In the genomic region with DNA sequence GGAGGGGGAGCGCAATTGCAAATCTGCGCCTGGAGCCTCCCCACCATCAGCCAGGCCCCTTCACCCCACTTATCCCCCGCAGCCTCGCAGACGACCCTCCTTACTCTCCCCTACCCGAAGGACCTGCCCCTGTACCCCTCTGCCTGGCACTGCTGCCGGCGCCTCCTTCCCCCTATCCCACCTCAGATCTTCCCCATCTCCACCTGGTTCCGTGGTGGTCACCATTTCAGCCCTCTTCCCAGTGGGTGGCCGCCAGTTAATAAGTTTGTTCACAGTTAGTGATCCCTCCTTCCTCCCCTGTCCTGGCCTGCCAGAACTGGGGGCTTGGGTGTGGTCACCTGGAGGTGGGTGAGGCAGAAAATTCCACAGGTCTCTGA, we compare ENCODE assay signal across 8 cellular contexts. TPM values are rescaled to one million over a fixed set of nuclear protein-coding genes. Genes with fewer than 3 reads are reported as not detected.
DNase-seq lines count a peak whose midpoint lies in the region; ATAC-seq, FAIRE-seq and TF ChIP-seq lines count a peak whose summit lies in the region.

No MANE protein-coding gene starts in this region.

- WGBS in mammary epithelial cell (ENCODE audit: low coverage, missing lambda C conversion rate) = 0% methylated on average over 3 of the region's 10 CpGs
- 54% methylated on average over 4 of the region's 10 CpGs for WGBS in smooth muscle cell (ENCODE audit: low lambda C conversion rate)

- no peaks in the 10 kb centered on the region for H3K36me3 ChIP-seq in mammary epithelial cell (ENCODE audit: insufficient read depth, low read length)
- peaks cover 5 to 8% of the 10 kb centered on the region in 2 donors for H3K36me3 ChIP-seq in kidney (ENCODE audit: control insufficient read depth in 1 of 2, insufficient read depth in 2 of 2, low read length in 2 of 2)
- no peaks in the 10 kb centered on the region for H3K36me3 ChIP-seq in smooth muscle cell (ENCODE audit: low read depth)

- H3K79me2 ChIP-seq in mammary epithelial cell (ENCODE audit: insufficient read depth, low read length) (peaks cover 16% of the 10 kb centered on the region), smooth muscle cell (ENCODE audit: low read depth) (peaks cover 10% of the 10 kb centered on the region)

- in situ Hi-C loops in mammary epithelial cell (cut with MboI; ENCODE audit: low sequenced_read_pairs in 2 of 2) = no loop called here

- no peaks in the 10 kb centered on the region for H3K9me3 ChIP-seq in mammary epithelial cell (replicated peaks; ENCODE audit: insufficient read depth, low read length)
- H3K9me3 ChIP-seq in kidney (ENCODE audit: control insufficient read depth in 1 of 2, low read length in 2 of 2) = no peaks in the 10 kb centered on the region
- no peaks in the 10 kb centered on the region for H3K9me3 ChIP-seq in smooth muscle cell (replicated peaks; ENCODE audit: low read depth)

- H3K4me2 ChIP-seq in mammary epithelial cell (ENCODE audit: insufficient read depth, low read depth, low read length) = peak overlapping the region; percentile 91
- H3K4me2 ChIP-seq in smooth muscle cell = peak overlapping the region; percentile 88

- H4K20me1 ChIP-seq in mammary epithelial cell (ENCODE audit: insufficient read depth, low read length) (no peaks in the 10 kb centered on the region), smooth muscle cell (ENCODE audit: low read depth) (peaks cover 42% of the 10 kb centered on the region)

- CTCF ChIA-PET in mammary epithelial cell (lab: Charles Lee; ENCODE audit: low non-redundant PET) = no interaction called here

- TF ChIP-seq CTCF in HFF-Myc (IDR thresholded peaks at IDR 0.05; ENCODE audit: low read depth, low read length, missing control alignments) (no peak), mammary epithelial cell (conservative IDR thresholded peaks at IDR 0.05 in 1 of 2, IDR thresholded peaks at IDR 0.05 in 1 of 2; ENCODE audit: extremely low read depth in 1 of 2, insufficient read depth in 1 of 2, low read depth in 1 of 2, low read length in 2 of 2) (no peak), kidney (IDR thresholded peaks at IDR 0.05; ENCODE audit: borderline replicate concordance, extremely low read depth, insufficient read depth) (no peak), smooth muscle cell (IDR thresholded peaks at IDR 0.05; ENCODE audit: borderline replicate concordance, insufficient read depth, poor library complexity, severe bottlenecking) (no peak)

- intact Hi-C loops in mammary epithelial cell (cut with micrococcal nuclease) (loop anchor here (2.0 to 5.0 kb wide), 2 partner anchors 23 to 38 kb away; a partner anchor contains a TSS), kidney (cut with DNase I) (no loop called here)

- H3K4me3 ChIP-seq in HFF-Myc (replicated peaks; ENCODE audit: low read depth, low read length) = peak overlapping the region; percentile 37
- H3K4me3 ChIP-seq in mammary epithelial cell (replicated peaks in 1 of 3; ENCODE audit: insufficient read depth in 1 of 3, low read depth in 2 of 3, low read length in 3 of 3) = peak overlapping the region; percentile 74 to 88 (median 77)
- peak overlapping the region; percentile 54 to 72 for H3K4me3 ChIP-seq in kidney (ENCODE audit: low read length in 2 of 2)
- peak overlapping the region; percentile 50 for H3K4me3 ChIP-seq in smooth muscle cell

- H3K9ac ChIP-seq in mammary epithelial cell (ENCODE audit: insufficient read depth, low read length) (peak overlapping the region; percentile 76), kidney (ENCODE audit: low read length in 2 of 2) (peak overlapping the region; percentile 84 to 85), smooth muscle cell (ENCODE audit: low read depth) (peak overlapping the region; percentile 54)

- no peaks in the 10 kb centered on the region for H3F3A ChIP-seq in smooth muscle cell (ENCODE audit: low read depth)

- TSS peak; percentile 36 for BruUV-seq in mammary epithelial cell (replicated peaks; lab: Mats Ljungman, UMichigan)

- H3K4me1 ChIP-seq in mammary epithelial cell (ENCODE audit: insufficient read depth, low read length) (peaks cover 18% of the 10 kb centered on the region), kidney (ENCODE audit: control insufficient read depth in 1 of 2, insufficient read depth in 1 of 2, low read depth in 1 of 2, low read length in 2 of 2) (peaks cover 0 to 8% of the 10 kb centered on the region in 2 donors), smooth muscle cell (ENCODE audit: low read depth) (peaks cover 8% of the 10 kb centered on the region)

- H2AFZ ChIP-seq in mammary epithelial cell (ENCODE audit: low read depth, low read length) = peak overlapping the region; percentile 94
- H2AFZ ChIP-seq in smooth muscle cell (ENCODE audit: low read depth) = no peak overlapping the region

- peak overlapping the region; percentile 40 for H3K27ac ChIP-seq in mammary epithelial cell (ENCODE audit: insufficient read depth, low read depth, low read length)
- H3K27ac ChIP-seq in kidney (ENCODE audit: low read depth in 2 of 2, low read length in 2 of 2) = peak overlapping the region; percentile 83 to 90
- H3K27ac ChIP-seq in smooth muscle cell (ENCODE audit: low read depth) = no peak overlapping the region

- ATAC-seq in GM18868 (IDR thresholded peaks at IDR 0.05; ENCODE audit: unreplicated experiment) = no peak

- no peak for DNase-seq in HFF-Myc (ENCODE audit: extremely low read depth, low read depth)
- no peak for DNase-seq in mammary epithelial cell
- DNase-seq in kidney = no peak
- DNase-seq in smooth muscle cell (lab: John Stamatoyannopoulos, UW; ENCODE audit: unreplicated experiment) = no peak
- DNase-seq in activated CD4-positive, alpha-beta T cell treated with anti-CD3 and anti-CD28 coated beads for 48 hours = no peak
- DNase-seq in central memory CD4-positive, alpha-beta T cell = no peak
- DNase-seq in SIG-M5 treated with dmso at 0.1 percent for 504 hours (lab: John Stamatoyannopoulos, UW; ENCODE audit: unreplicated experiment) = no peak

- no peaks in the 10 kb centered on the region for H3K27me3 ChIP-seq in mammary epithelial cell (ENCODE audit: insufficient read depth, low read length)
- no peaks in the 10 kb centered on the region for H3K27me3 ChIP-seq in smooth muscle cell (ENCODE audit: low read depth)

- dilution Hi-C loops in mammary epithelial cell (cut with HindIII; ENCODE audit: low sequenced_read_pairs) = no loop called here

- no peak for FAIRE-seq in kidney (lab: Jason Lieb, UNC)

RNA-seq across cellular contexts. Expression of a gene that starts 0.4 kb away (rescaled TPM):
- 10 to 100 TPM; 64.8 to 87.9 TPM for total RNA-seq in mammary epithelial cell
- 65.0 TPM for polyA plus RNA-seq in mammary epithelial cell
- 261 TPM for polyA minus RNA-seq in mammary epithelial cell
- 345 TPM for total RNA-seq in kidney
- polyA plus RNA-seq in kidney (ENCODE audit: insufficient read depth, low read depth, low replicate concordance) = 150 TPM
- total RNA-seq in smooth muscle cell = 59.7 and 79.5 TPM in 2 replicates
- polyA plus RNA-seq in smooth muscle cell = 123 and 156 TPM in 2 replicates

RNA-seq across cellular contexts. Expression of a gene that starts 28.4 kb away (rescaled TPM):
- total RNA-seq in mammary epithelial cell (100 to 1,000 TPM in 1 of 2 donors, 10 to 100 TPM in 1; 75.5 to 252 TPM), kidney (206 TPM), smooth muscle cell (78.0 and 125 TPM in 2 replicates)
- polyA plus RNA-seq in mammary epithelial cell (139 TPM), kidney (ENCODE audit: insufficient read depth, low read depth, low replicate concordance) (58.3 TPM), smooth muscle cell (108 and 118 TPM in 2 replicates)
- polyA minus RNA-seq in mammary epithelial cell = 177 TPM

RNA-seq across cellular contexts. Expression of a gene that starts 38.6 kb away (rescaled TPM):
- total RNA-seq in mammary epithelial cell = 100 to 1,000 TPM in 1 of 2 donors, 10 to 100 TPM in 1; 86.3 to 119 TPM
- polyA plus RNA-seq in mammary epithelial cell = 113 TPM
- polyA minus RNA-seq in mammary epithelial cell = 170 TPM
- 74.1 TPM for total RNA-seq in kidney
- polyA plus RNA-seq in kidney (ENCODE audit: insufficient read depth, low read depth, low replicate concordance) = 232 TPM
- 19.8 and 37.1 TPM in 2 replicates for total RNA-seq in smooth muscle cell
- 8.8 and 30.2 TPM in 2 replicates for polyA plus RNA-seq in smooth muscle cell

RNA-seq across cellular contexts. Expression of a gene that starts 57.0 kb away (rescaled TPM):
- 1 to 10 TPM; 3.3 to 8.2 TPM for total RNA-seq in mammary epithelial cell
- polyA plus RNA-seq in mammary epithelial cell = 8.9 TPM
- polyA minus RNA-seq in mammary epithelial cell = 0.57 TPM
- total RNA-seq in kidney = 8.8 TPM
- 14.7 TPM for polyA plus RNA-seq in kidney (ENCODE audit: insufficient read depth, low read depth, low replicate concordance)
- 5.4 and 10.1 TPM in 2 replicates for total RNA-seq in smooth muscle cell
- polyA plus RNA-seq in smooth muscle cell = 22.2 and 25.3 TPM in 2 replicates

RNA-seq across cellular contexts. Expression of a gene that starts 59.9 kb away (rescaled TPM):
- total RNA-seq in mammary epithelial cell = 10 to 100 TPM; 10.3 to 32.7 TPM
- polyA plus RNA-seq in mammary epithelial cell = 13.2 TPM
- polyA minus RNA-seq in mammary epithelial cell = 19.7 TPM
- total RNA-seq in kidney = 29.4 TPM
- 13.9 TPM for polyA plus RNA-seq in kidney (ENCODE audit: insufficient read depth, low read depth, low replicate concordance)
- 4.9 and 7.1 TPM in 2 replicates for total RNA-seq in smooth muscle cell
- 10.1 and 18.0 TPM in 2 replicates for polyA plus RNA-seq in smooth muscle cell
